Comparison of ENCODE assay signal across 8 cellular contexts in genomic region chr19:7067122-7067521, GRCh38. TPM values are rescaled to one million over a fixed set of nuclear protein-coding genes. Genes with fewer than 3 reads are reported as not detected.
DNase-seq lines count a peak whose midpoint lies in the region; ATAC-seq and TF ChIP-seq lines count a peak whose summit lies in the region.
"Not testable (repeated sequence)": the region's sequence is repeated elsewhere in the genome, so short reads cannot be mapped to it uniquely, and the experiment has no call there.
"Had no signal": no experiment of that assay in that cellular context is flagged by ENCODE, and none has a peak within 500 bp of the region (broad histone marks: within the 10 kb centered on the region; RNA-seq: fewer than 3 reads in every experiment).

No MANE protein-coding gene starts in this region.

- not testable (repeated sequence) for H3K27ac ChIP-seq in ascending aorta; foreskin keratinocyte; osteoblast (ENCODE audit: low read depth, low read length)

- peak in 2 of 3 experiments; percentile 15 to 20 for TF ChIP-seq CTCF in ascending aorta (IDR thresholded peaks at IDR 0.05)
- TF ChIP-seq CTCF in foreskin keratinocyte (conservative IDR thresholded peaks at IDR 0.05) = peak; percentile 48
- TF ChIP-seq CTCF in osteoblast (IDR thresholded peaks at IDR 0.05; ENCODE audit: extremely low read depth, low read depth, low read length) = peak; percentile 23

- peaks cover 18% of the 10 kb centered on the region for H3K79me2 ChIP-seq in osteoblast (ENCODE audit: insufficient read depth, low read length)

- H3K4me1 ChIP-seq in ascending aorta; foreskin keratinocyte; osteoblast (ENCODE audit: insufficient read depth, low read length): not testable (repeated sequence)

- not testable (repeated sequence) for H4K20me1 ChIP-seq in osteoblast (ENCODE audit: insufficient read depth, low read length)

- DNase-seq in CMK (ENCODE audit: low read depth) (peak; percentile 25), HT1080 (ENCODE audit: low read depth) (peak; percentile 39), RPMI8226 (peak; percentile 47)
- not testable (repeated sequence) for DNase-seq in ascending aorta (ENCODE audit: low spot score in 2 of 2); foreskin keratinocyte; osteoblast (ENCODE audit: insufficient read length, low spot score, missing footprints)

- not testable (repeated sequence) for ATAC-seq in foreskin keratinocyte

- peaks cover 10 to 11% of the 10 kb centered on the region in 2 donors for H3K36me3 ChIP-seq in ascending aorta
- not testable (repeated sequence) for H3K36me3 ChIP-seq in osteoblast (ENCODE audit: insufficient read depth, low read length)

- H3K27me3 ChIP-seq in ascending aorta; foreskin keratinocyte; osteoblast (ENCODE audit: insufficient read depth, low read length): not testable (repeated sequence)

- not testable (repeated sequence) for H3K4me3 ChIP-seq in ascending aorta; osteoblast (ENCODE audit: insufficient read depth, low read length)

- H3K4me2 ChIP-seq in osteoblast (ENCODE audit: insufficient read depth, low read length) = not testable (repeated sequence)

- H3K9me3 ChIP-seq in ascending aorta; osteoblast (ENCODE audit: low read depth, low read length): not testable (repeated sequence)

- H2AFZ ChIP-seq in osteoblast (ENCODE audit: low read length) = peak overlapping the region; percentile 76

- intact Hi-C loops in ascending aorta (cut with DNase I) = not testable (repeated sequence)

RNA-seq across cellular contexts. Expression of gene ZNF557, which starts 2.4 kb away (rescaled TPM):
- 8.2 and 8.5 TPM in 2 replicates for total RNA-seq in HT1080 (2014; rRNA removed; shearing (Covaris generic))
- 1.5 and 2.2 TPM in 2 replicates for polyA plus RNA-seq in HT1080 (2015; cell fraction: cytosol; rRNA removed)
- 5.5 and 6.7 TPM in 2 replicates for polyA plus RNA-seq in HT1080 (2015; cell fraction: nucleus; rRNA removed)
- total RNA-seq in ascending aorta (0.75 TPM), foreskin keratinocyte (6.4 and 7.8 TPM in 2 replicates), osteoblast (19.5 and 20.0 TPM in 2 replicates)
- 1.6 and 1.9 TPM in 2 replicates for polyA plus RNA-seq in foreskin keratinocyte

RNA-seq across cellular contexts. Expression of gene MBD3L3, which starts 8.6 kb away (rescaled TPM):
- not detected in 2 replicates for total RNA-seq in HT1080 (2014; rRNA removed; shearing (Covaris generic))
- polyA plus RNA-seq in HT1080 (2015; cell fraction: cytosol; rRNA removed) = not detected in 2 replicates
- not detected in 2 replicates for polyA plus RNA-seq in HT1080 (2015; cell fraction: nucleus; rRNA removed)
- total RNA-seq in ascending aorta (not detected), foreskin keratinocyte (not detected in 2 replicates), osteoblast (not detected in 2 replicates)
- not detected in 2 replicates for polyA plus RNA-seq in foreskin keratinocyte
- total RNA-seq: HT-29, mesothelial cell of epicardium had no signal

RNA-seq across cellular contexts. Expression of gene MBD3L2, which starts 18.0 kb away (rescaled TPM):
- not detected in 2 replicates for total RNA-seq in HT1080 (2014; rRNA removed; shearing (Covaris generic))
- polyA plus RNA-seq in HT1080 (2015; cell fraction: cytosol; rRNA removed) = not detected in 2 replicates
- not detected in 2 replicates for polyA plus RNA-seq in HT1080 (2015; cell fraction: nucleus; rRNA removed)
- not detected for total RNA-seq in ascending aorta
- total RNA-seq in foreskin keratinocyte = not detected in 2 replicates
- not detected in 2 replicates for polyA plus RNA-seq in foreskin keratinocyte
- not detected in 2 replicates for total RNA-seq in osteoblast
- total RNA-seq: HT-29, mesothelial cell of epicardium had no signal

RNA-seq across cellular contexts. Expression of gene MBD3L4, which starts 27.1 kb away (rescaled TPM):
- total RNA-seq in HT1080 (2014; rRNA removed; shearing (Covaris generic)) = not detected in 2 replicates
- not detected in 2 replicates for polyA plus RNA-seq in HT1080 (2015; cell fraction: cytosol; rRNA removed)
- polyA plus RNA-seq in HT1080 (2015; cell fraction: nucleus; rRNA removed) = not detected in 2 replicates
- not detected for total RNA-seq in ascending aorta
- not detected in 2 replicates for total RNA-seq in foreskin keratinocyte
- polyA plus RNA-seq in foreskin keratinocyte = not detected in 2 replicates
- total RNA-seq in osteoblast = not detected in 2 replicates
- total RNA-seq: HT-29, mesothelial cell of epicardium had no signal

RNA-seq across cellular contexts. Expression of gene MBD3L5, which starts 36.7 kb away (rescaled TPM):
- not detected in 2 replicates for total RNA-seq in HT1080 (2014; rRNA removed; shearing (Covaris generic))
- polyA plus RNA-seq in HT1080 (2015; cell fraction: cytosol; rRNA removed) = not detected in 2 replicates
- polyA plus RNA-seq in HT1080 (2015; cell fraction: nucleus; rRNA removed) = not detected in 2 replicates
- not detected for total RNA-seq in ascending aorta
- total RNA-seq in foreskin keratinocyte = not detected in 2 replicates
- not detected in 2 replicates for polyA plus RNA-seq in foreskin keratinocyte
- total RNA-seq in osteoblast = not detected in 2 replicates
- total RNA-seq: HT-29, mesothelial cell of epicardium had no signal
